In genomic region chr2:106708189-106708588, GRCh38 we compare ENCODE assay signal across 22 cellular contexts.
DNase-seq lines count a peak whose midpoint lies in the region; ATAC-seq and TF ChIP-seq lines count a peak whose summit lies in the region.
"Had no signal": no experiment of that assay in that cellular context is flagged by ENCODE, and none has a peak within 500 bp of the region (broad histone marks: within the 10 kb centered on the region; RNA-seq: fewer than 3 reads in every experiment).

No MANE protein-coding gene starts in this region.

- intact Hi-C loops in sciatic nerve (cut with DNase I), result no loop called here

- H3K27ac ChIP-seq in gastroesophageal sphincter, result no peak overlapping the region
- H3K27ac ChIP-seq in mesendoderm (ENCODE audit: low read depth, low read length), result no peak overlapping the region
- H3K27ac ChIP-seq: KMS-11, PC-9, RWPE1 had no signal

- H3K27me3 ChIP-seq in gastroesophageal sphincter, result no peaks in the 10 kb centered on the region
- no peaks in the 10 kb centered on the region for H3K27me3 ChIP-seq in mesendoderm (ENCODE audit: insufficient read depth, low read length, poor library complexity)

- H3K23ac ChIP-seq in mesendoderm (ENCODE audit: low read length), result no peak overlapping the region

- no peak overlapping the region for H2BK15ac ChIP-seq in mesendoderm (replicated peaks; ENCODE audit: low read depth)

- peak; percentile 67 for ATAC-seq in gastroesophageal sphincter
- ATAC-seq in sciatic nerve, result peak; percentile 49
- no peak for ATAC-seq in GM18870 (IDR thresholded peaks at IDR 0.05; ENCODE audit: unreplicated experiment)
- ATAC-seq: GM12878 had no signal

- no peak overlapping the region for H3K4me2 ChIP-seq in mesendoderm (ENCODE audit: low read length)
- H3K4me2 ChIP-seq: KMS-11, PC-9 had no signal

- TF ChIP-seq CTCF in choroid plexus epithelial cell (conservative IDR thresholded peaks at IDR 0.05; ENCODE audit: low read depth, low read length), result no peak
- TF ChIP-seq CTCF in gastroesophageal sphincter (IDR thresholded peaks at IDR 0.05), result no peak

- H3K9ac ChIP-seq in mesendoderm (ENCODE audit: low read length), result no peak overlapping the region
- H3K9ac ChIP-seq: KMS-11 had no signal

- H3K4me3 ChIP-seq in choroid plexus epithelial cell (ENCODE audit: low read depth, low read length), result no peak overlapping the region
- no peak overlapping the region for H3K4me3 ChIP-seq in gastroesophageal sphincter
- no peak overlapping the region for H3K4me3 ChIP-seq in mesendoderm (ENCODE audit: low read length)
- H3K4me3 ChIP-seq: GM12878, PC-9 had no signal

- peaks cover 0 to 8% (median 0%) of the 10 kb centered on the region in 3 donors for H3K9me3 ChIP-seq in gastroesophageal sphincter

- H3K79me1 ChIP-seq in mesendoderm (ENCODE audit: low read length), result no peaks in the 10 kb centered on the region

- H2BK120ac ChIP-seq in mesendoderm (ENCODE audit: low read depth, low read length), result no peak overlapping the region

- WGBS in gastroesophageal sphincter (ENCODE audit: low coverage in 1 of 2), 2 donors, result 0% methylated on average over 1 of the region's 1 CpG
- no CpG with 5 or more reads among the region's 1 CpG for WGBS in mesendoderm (ENCODE audit: extremely low coverage, insufficient coverage, low lambda C conversion rate)

- no peak overlapping the region for H2BK5ac ChIP-seq in mesendoderm (ENCODE audit: low read length)

- H3K4ac ChIP-seq in mesendoderm (ENCODE audit: low read depth, low read length), result no peak overlapping the region

- no peak overlapping the region for H2AK5ac ChIP-seq in mesendoderm (ENCODE audit: low read length)

- H3K79me2 ChIP-seq in mesendoderm (ENCODE audit: control insufficient read depth, insufficient read depth, low read length), result no peaks in the 10 kb centered on the region

- no peak overlapping the region for H3K56ac ChIP-seq in mesendoderm (ENCODE audit: low read length)

- H4K5ac ChIP-seq in mesendoderm (ENCODE audit: low read length), result no peak overlapping the region

- no peak overlapping the region for H4K8ac ChIP-seq in mesendoderm (ENCODE audit: low read depth, low read length)

- TF ChIP-seq EP300 in gastroesophageal sphincter (IDR thresholded peaks at IDR 0.05), result no peak

- TF ChIP-seq POLR2A in gastroesophageal sphincter (IDR thresholded peaks at IDR 0.05), result no peak

- H3K36me3 ChIP-seq in gastroesophageal sphincter (no peaks in the 10 kb centered on the region), mesendoderm (ENCODE audit: control insufficient read depth, insufficient read depth, low read length) (no peaks in the 10 kb centered on the region)

- H3K18ac ChIP-seq in mesendoderm (ENCODE audit: low read length), result no peak overlapping the region

- peak; percentile 8 for DNase-seq in choroid plexus epithelial cell (ENCODE audit: low read depth)
- DNase-seq in mesendoderm, result peak; percentile 21
- no peak for DNase-seq in sciatic nerve (ENCODE audit: low spot score)
- DNase-seq in mucosa of gallbladder (ENCODE audit: low spot score), result no peak
- DNase-seq in HuH-7 (ENCODE audit: low spot score), result no peak
- no peak for DNase-seq in NCI-H2081 treated with DMSO at 0.1 percent for 48 hours (lab: John Stamatoyannopoulos, UW)
- DNase-seq: CD4-positive, CD25-positive, alpha-beta regulatory T cell; COR-L47; DMS79; IMR-90; NCI-H1105; NCI-H146; NCI-H2029; NCI-H226; NCI-H510A treated with DMSO at 0.1 percent for 48 hours; NCI-H748 treated with DMSO at 0.1 percent for 48 hours; PC-9 had no signal

- H3K4me1 ChIP-seq in gastroesophageal sphincter (peaks cover 0 to 15% (median 0%) of the 10 kb centered on the region in 3 donors), mesendoderm (ENCODE audit: control insufficient read depth, low read depth, low read length) (no peaks in the 10 kb centered on the region)

Comparison
In these comparisons a context has a peak if more than half of its experiments do, and no peak if none do; other contexts are left out.
1. DNase-seq: peak in choroid plexus epithelial cell (single experiment) and mesendoderm (single experiment); none in sciatic nerve (single experiment), mucosa of gallbladder (single experiment), HuH-7 (single experiment) and NCI-H2081 treated with DMSO at 0.1 percent for 48 hours (single experiment).